In genomic region chrX:43808231-43808630, GRCh38 we compare ENCODE assay signal across 1 cellular context.
TF ChIP-seq lines count a peak whose summit lies in the region.

No MANE protein-coding gene starts in this region.

TF ChIP-seq in SK-N-SH, 30 proteins besides CTCF, POLR2A, EP300 and RAD21 (continued from another document):
- TF ChIP-seq ZBTB33 (IDR thresholded peaks at IDR 0.05; ENCODE audit: borderline replicate concordance, low read depth), result no peak
- no peak for TF ChIP-seq JUND (IDR thresholded peaks at IDR 0.05)
- no peak for TF ChIP-seq EZH2phosphoT487 (IDR thresholded peaks at IDR 0.05; ENCODE audit: borderline replicate concordance, low read depth)
- TF ChIP-seq SIN3A (IDR thresholded peaks at IDR 0.05; ENCODE audit: borderline replicate concordance, low read depth, low read length), result no peak
- TF ChIP-seq POLR2AphosphoS5 (IDR thresholded peaks at IDR 0.05; ENCODE audit: low read depth, low read length), result no peak
